ENCODE assay signal across 1 cellular context in genomic region chr21:39388811-39389155, GRCh38.
TF ChIP-seq lines count a peak whose summit lies in the region.

No MANE protein-coding gene starts in this region.

TF ChIP-seq in K562, 482 proteins besides CTCF, POLR2A, EP300 and RAD21 (continued from another document):
- no peak for TF ChIP-seq MEF2D (tag; conservative IDR thresholded peaks at IDR 0.05; ENCODE audit: low read depth)
- no peak for TF ChIP-seq ZNF57 (CRISPR knock-in tag; IDR thresholded peaks at IDR 0.05)
- no peak for TF ChIP-seq BRF1 (IDR thresholded peaks at IDR 0.05; ENCODE audit: borderline replicate concordance, extremely low read depth, insufficient read length)
- TF ChIP-seq, protein P1, sequence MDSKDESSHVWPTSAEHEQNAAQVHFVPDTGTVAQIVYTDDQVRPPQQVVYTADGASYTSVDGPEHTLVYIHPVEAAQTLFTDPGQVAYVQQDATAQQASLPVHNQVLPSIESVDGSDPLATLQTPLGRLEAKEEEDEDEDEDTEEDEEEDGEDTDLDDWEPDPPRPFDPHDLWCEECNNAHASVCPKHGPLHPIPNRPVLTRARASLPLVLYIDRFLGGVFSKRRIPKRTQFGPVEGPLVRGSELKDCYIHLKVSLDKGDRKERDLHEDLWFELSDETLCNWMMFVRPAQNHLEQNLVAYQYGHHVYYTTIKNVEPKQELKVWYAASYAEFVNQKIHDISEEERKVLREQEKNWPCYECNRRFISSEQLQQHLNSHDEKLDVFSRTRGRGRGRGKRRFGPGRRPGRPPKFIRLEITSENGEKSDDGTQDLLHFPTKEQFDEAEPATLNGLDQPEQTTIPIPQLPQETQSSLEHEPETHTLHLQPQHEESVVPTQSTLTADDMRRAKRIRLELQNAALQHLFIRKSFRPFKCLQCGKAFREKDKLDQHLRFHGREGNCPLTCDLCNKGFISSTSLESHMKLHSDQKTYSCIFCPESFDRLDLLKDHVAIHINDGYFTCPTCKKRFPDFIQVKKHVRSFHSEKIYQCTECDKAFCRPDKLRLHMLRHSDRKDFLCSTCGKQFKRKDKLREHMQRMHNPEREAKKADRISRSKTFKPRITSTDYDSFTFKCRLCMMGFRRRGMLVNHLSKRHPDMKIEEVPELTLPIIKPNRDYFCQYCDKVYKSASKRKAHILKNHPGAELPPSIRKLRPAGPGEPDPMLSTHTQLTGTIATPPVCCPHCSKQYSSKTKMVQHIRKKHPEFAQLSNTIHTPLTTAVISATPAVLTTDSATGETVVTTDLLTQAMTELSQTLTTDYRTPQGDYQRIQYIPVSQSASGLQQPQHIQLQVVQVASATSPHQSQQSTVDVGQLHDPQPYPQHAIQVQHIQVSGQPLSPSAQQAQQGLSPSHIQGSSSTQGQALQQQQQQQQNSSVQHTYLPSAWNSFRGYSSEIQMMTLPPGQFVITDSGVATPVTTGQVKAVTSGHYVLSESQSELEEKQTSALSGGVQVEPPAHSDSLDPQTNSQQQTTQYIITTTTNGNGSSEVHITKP (IDR thresholded peaks at IDR 0.05; ENCODE audit: partially characterized antibody) = no peak
- TF ChIP-seq, protein P2, sequence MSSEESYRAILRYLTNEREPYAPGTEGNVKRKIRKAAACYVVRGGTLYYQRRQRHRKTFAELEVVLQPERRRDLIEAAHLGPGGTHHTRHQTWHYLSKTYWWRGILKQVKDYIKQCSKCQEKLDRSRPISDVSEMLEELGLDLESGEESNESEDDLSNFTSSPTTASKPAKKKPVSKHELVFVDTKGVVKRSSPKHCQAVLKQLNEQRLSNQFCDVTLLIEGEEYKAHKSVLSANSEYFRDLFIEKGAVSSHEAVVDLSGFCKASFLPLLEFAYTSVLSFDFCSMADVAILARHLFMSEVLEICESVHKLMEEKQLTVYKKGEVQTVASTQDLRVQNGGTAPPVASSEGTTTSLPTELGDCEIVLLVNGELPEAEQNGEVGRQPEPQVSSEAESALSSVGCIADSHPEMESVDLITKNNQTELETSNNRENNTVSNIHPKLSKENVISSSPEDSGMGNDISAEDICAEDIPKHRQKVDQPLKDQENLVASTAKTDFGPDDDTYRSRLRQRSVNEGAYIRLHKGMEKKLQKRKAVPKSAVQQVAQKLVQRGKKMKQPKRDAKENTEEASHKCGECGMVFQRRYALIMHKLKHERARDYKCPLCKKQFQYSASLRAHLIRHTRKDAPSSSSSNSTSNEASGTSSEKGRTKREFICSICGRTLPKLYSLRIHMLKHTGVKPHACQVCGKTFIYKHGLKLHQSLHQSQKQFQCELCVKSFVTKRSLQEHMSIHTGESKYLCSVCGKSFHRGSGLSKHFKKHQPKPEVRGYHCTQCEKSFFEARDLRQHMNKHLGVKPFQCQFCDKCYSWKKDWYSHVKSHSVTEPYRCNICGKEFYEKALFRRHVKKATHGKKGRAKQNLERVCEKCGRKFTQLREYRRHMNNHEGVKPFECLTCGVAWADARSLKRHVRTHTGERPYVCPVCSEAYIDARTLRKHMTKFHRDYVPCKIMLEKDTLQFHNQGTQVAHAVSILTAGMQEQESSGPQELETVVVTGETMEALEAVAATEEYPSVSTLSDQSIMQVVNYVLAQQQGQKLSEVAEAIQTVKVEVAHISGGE (CRISPR knock-in tag; IDR thresholded peaks at IDR 0.05) = no peak
- no peak for TF ChIP-seq PPARD (CRISPR knock-in tag; IDR thresholded peaks at IDR 0.05)
- TF ChIP-seq ZNF436 (CRISPR knock-in tag; IDR thresholded peaks at IDR 0.05) = no peak
- TF ChIP-seq ZNF644 (tag; IDR thresholded peaks at IDR 0.05; ENCODE audit: low read depth) = peak; percentile 49; the same call in 1 of the 2 replicates
- TF ChIP-seq RFX1 (IDR thresholded peaks at IDR 0.05) = no peak
- no peak for TF ChIP-seq ZNF212 (CRISPR knock-in tag; IDR thresholded peaks at IDR 0.05)
- no peak for TF ChIP-seq ZNF780A (CRISPR knock-in tag; IDR thresholded peaks at IDR 0.05)
- TF ChIP-seq, protein P3, sequence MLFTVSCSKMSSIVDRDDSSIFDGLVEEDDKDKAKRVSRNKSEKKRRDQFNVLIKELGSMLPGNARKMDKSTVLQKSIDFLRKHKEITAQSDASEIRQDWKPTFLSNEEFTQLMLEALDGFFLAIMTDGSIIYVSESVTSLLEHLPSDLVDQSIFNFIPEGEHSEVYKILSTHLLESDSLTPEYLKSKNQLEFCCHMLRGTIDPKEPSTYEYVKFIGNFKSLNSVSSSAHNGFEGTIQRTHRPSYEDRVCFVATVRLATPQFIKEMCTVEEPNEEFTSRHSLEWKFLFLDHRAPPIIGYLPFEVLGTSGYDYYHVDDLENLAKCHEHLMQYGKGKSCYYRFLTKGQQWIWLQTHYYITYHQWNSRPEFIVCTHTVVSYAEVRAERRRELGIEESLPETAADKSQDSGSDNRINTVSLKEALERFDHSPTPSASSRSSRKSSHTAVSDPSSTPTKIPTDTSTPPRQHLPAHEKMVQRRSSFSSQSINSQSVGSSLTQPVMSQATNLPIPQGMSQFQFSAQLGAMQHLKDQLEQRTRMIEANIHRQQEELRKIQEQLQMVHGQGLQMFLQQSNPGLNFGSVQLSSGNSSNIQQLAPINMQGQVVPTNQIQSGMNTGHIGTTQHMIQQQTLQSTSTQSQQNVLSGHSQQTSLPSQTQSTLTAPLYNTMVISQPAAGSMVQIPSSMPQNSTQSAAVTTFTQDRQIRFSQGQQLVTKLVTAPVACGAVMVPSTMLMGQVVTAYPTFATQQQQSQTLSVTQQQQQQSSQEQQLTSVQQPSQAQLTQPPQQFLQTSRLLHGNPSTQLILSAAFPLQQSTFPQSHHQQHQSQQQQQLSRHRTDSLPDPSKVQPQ (CRISPR knock-in tag; IDR thresholded peaks at IDR 0.05; ENCODE audit: borderline replicate concordance) = no peak
- TF ChIP-seq ZNF77 (CRISPR knock-in tag; IDR thresholded peaks at IDR 0.05) = no peak
